7 cellular contexts compared by ENCODE assay signal in genomic region chr11:65434667-65435179, GRCh38. TPM values are rescaled to one million over a fixed set of nuclear protein-coding genes. Genes with fewer than 3 reads are reported as not detected.
DNase-seq lines count a peak whose midpoint lies in the region; ATAC-seq and TF ChIP-seq lines count a peak whose summit lies in the region.

No MANE protein-coding gene starts in this region.

- WGBS in IMR-90 (ENCODE audit: extremely low coverage in 2 of 2, insufficient read length in 1 of 2), 2 experiments = 90% methylated on average over 2 of the region's 4 CpGs; no CpG with 5 or more reads in 1 of the 2 experiments

- ATAC-seq in IMR-90 (ENCODE audit: low read depth) (no peak), T-helper 17 cell (no peak), GM21717 (IDR thresholded peaks at IDR 0.05; ENCODE audit: unreplicated experiment) (no peak)

- peak overlapping the region; percentile 83 for H3K27ac Mint-ChIP-seq in T-helper 17 cell

- TF ChIP-seq POLR2A in IMR-90 (IDR thresholded peaks at IDR 0.05; ENCODE audit: low read depth, low read length) = no peak

- BruUV-seq in IMR-90 (replicated peaks; lab: Mats Ljungman, UMichigan) = no TSS peak

- peaks cover 3% of the 10 kb centered on the region for H3K36me3 Mint-ChIP-seq in T-helper 17 cell (ENCODE audit: low read depth)

- no peak overlapping the region for H2AK5ac ChIP-seq in IMR-90 (ENCODE audit: low read depth, low read length)

- no peak overlapping the region for H3K4ac ChIP-seq in IMR-90 (ENCODE audit: low read depth, low read length)

- no peak overlapping the region for H3K18ac ChIP-seq in IMR-90 (ENCODE audit: low read depth, low read length)

- intact Hi-C loops in IMR-90 (cut with micrococcal nuclease) = loop anchor here (5.0 kb wide), 1 partner anchor 78 kb away; no protein-coding TSS in a partner anchor

- no peak overlapping the region for H3K56ac ChIP-seq in IMR-90 (ENCODE audit: extremely low read depth, insufficient read depth, low read length)

- no peak for TF ChIP-seq RAD21 in IMR-90 (IDR thresholded peaks at IDR 0.05; ENCODE audit: low read length)

- POLR2A ChIA-PET in IMR-90 (lab: Charles Lee; ENCODE audit: unreplicated experiment) = no interaction called here

- H4K20me1 ChIP-seq in IMR-90 (ENCODE audit: insufficient read depth, low read length) = peaks cover 96% of the 10 kb centered on the region
- peaks cover 19% of the 10 kb centered on the region for H4K20me1 ChIP-seq in fibroblast of lung (ENCODE audit: control insufficient read depth, extremely low read depth, insufficient read depth, low read length)

- H3K4me2 ChIP-seq in IMR-90 (ENCODE audit: low read depth, low read length) = peak overlapping the region; percentile 52
- peak overlapping the region; percentile 60 for H3K4me2 ChIP-seq in fibroblast of lung (ENCODE audit: extremely low read depth, insufficient read depth, low read length)
- peak overlapping the region; percentile 82 for H3K4me2 ChIP-seq in skeletal muscle satellite cell (ENCODE audit: low read length)

- H3K4me1 Mint-ChIP-seq in T-helper 17 cell = peaks cover 63% of the 10 kb centered on the region

- H3K9ac ChIP-seq in IMR-90 (ENCODE audit: low read depth, low read length) = peak overlapping the region; percentile 47
- H3K9ac ChIP-seq in fibroblast of lung (ENCODE audit: insufficient read depth, low read length) = no peak overlapping the region
- peak overlapping the region; percentile 44 for H3K9ac ChIP-seq in skeletal muscle satellite cell (ENCODE audit: low read depth, low read length)

- no peaks in the 10 kb centered on the region for H3K27me3 ChIP-seq in IMR-90 (ENCODE audit: control insufficient read depth, insufficient read depth, low read length)
- no peaks in the 10 kb centered on the region for H3K27me3 ChIP-seq in fibroblast of lung (ENCODE audit: control insufficient read depth, insufficient read depth, low read length)
- no peaks in the 10 kb centered on the region for H3K27me3 ChIP-seq in skeletal muscle satellite cell (ENCODE audit: control insufficient read depth, insufficient read depth, low read length)

- peaks cover 2% of the 10 kb centered on the region; the same call in 1 of the 2 replicates for H3K4me1 ChIP-seq in IMR-90 (ENCODE audit: control insufficient read depth, insufficient read depth, low read length)
- peaks cover 5% of the 10 kb centered on the region for H3K4me1 ChIP-seq in fibroblast of lung (ENCODE audit: control insufficient read depth, extremely low read depth, insufficient read depth, low read length)
- peaks cover 31% of the 10 kb centered on the region for H3K4me1 ChIP-seq in skeletal muscle satellite cell (ENCODE audit: control insufficient read depth, insufficient read depth, low read length)

- H4K8ac ChIP-seq in IMR-90 (ENCODE audit: low read depth in 2 of 2, low read length in 2 of 2) = no peak overlapping the region

- no peak overlapping the region for H2BK20ac ChIP-seq in IMR-90 (ENCODE audit: low read depth, low read length)

- peaks cover 45% of the 10 kb centered on the region for H3K36me3 ChIP-seq in IMR-90 (ENCODE audit: control insufficient read depth, insufficient read depth, low read length)
- H3K36me3 ChIP-seq in fibroblast of lung (ENCODE audit: control insufficient read depth, insufficient read depth, low read length) = peaks cover 29% of the 10 kb centered on the region
- H3K36me3 ChIP-seq in skeletal muscle satellite cell (ENCODE audit: insufficient read depth, low read length) = peaks cover 57% of the 10 kb centered on the region

- H2AFZ ChIP-seq in IMR-90 (replicated peaks; ENCODE audit: low read length, poor library complexity) (no peak overlapping the region), fibroblast of lung (ENCODE audit: low read length) (no peak overlapping the region)

- H4K5ac ChIP-seq in IMR-90 (ENCODE audit: low read depth, low read length) = no peak overlapping the region

- no peak overlapping the region for H3K4me3 Mint-ChIP-seq in T-helper 17 cell

- H3K9me3 ChIP-seq in IMR-90 (ENCODE audit: control insufficient read depth, insufficient read depth, low read length) (no peaks in the 10 kb centered on the region), T-helper 17 cell (ENCODE audit: control insufficient read depth, low read length, poor library complexity, severe bottlenecking) (no peaks in the 10 kb centered on the region), fibroblast of lung (ENCODE audit: control insufficient read depth, insufficient read depth, low read depth, low read length) (no peaks in the 10 kb centered on the region), skeletal muscle satellite cell (replicated peaks; ENCODE audit: low read length) (no peaks in the 10 kb centered on the region)

- H3K23ac ChIP-seq in IMR-90 (ENCODE audit: low read depth, low read length) = no peak overlapping the region

- H3K14ac ChIP-seq in IMR-90 (replicated peaks; ENCODE audit: low read depth, low read length) = no peak overlapping the region

- H3K9me1 ChIP-seq in IMR-90 (ENCODE audit: insufficient read depth, low read length) = no peaks in the 10 kb centered on the region; the same call in 1 of the 2 replicates

- CTCF ChIA-PET in IMR-90 (lab: Yijun Ruan, JAX) = no interaction called here

- H3K27me3 Mint-ChIP-seq in T-helper 17 cell = no peaks in the 10 kb centered on the region

- peaks cover 97% of the 10 kb centered on the region for H3K79me2 ChIP-seq in fibroblast of lung (ENCODE audit: control insufficient read depth, insufficient read depth, low read length)

- no peak overlapping the region for H2BK15ac ChIP-seq in IMR-90 (ENCODE audit: low read depth, low read length)

- H3K27ac ChIP-seq in IMR-90 (ENCODE audit: insufficient read depth, low read length) (no peak overlapping the region), fibroblast of lung (ENCODE audit: insufficient read depth, low read length) (peak overlapping the region; percentile 35)

- in situ Hi-C loops in IMR-90 (cut with MboI; ENCODE audit: low sequenced_read_pairs) = no loop called here

- H3K4me3 ChIP-seq in IMR-90 (ENCODE audit: insufficient read depth, low read depth, low read length) (no peak overlapping the region; the same call in 1 of the 2 replicates), fibroblast of lung (replicated peaks in 1 of 4; ENCODE audit: control extremely low read depth in 1 of 4, insufficient read depth in 1 of 4, low read depth in 3 of 4, low read length in 4 of 4) (peak overlapping the region in 3 of 4 experiments; percentile 2 to 44 (median 4)), skeletal muscle satellite cell (ENCODE audit: low read length) (peak overlapping the region; percentile 39)

- no peak overlapping the region for H2BK120ac ChIP-seq in IMR-90 (ENCODE audit: low read depth, low read length)

- H2AK9ac ChIP-seq in IMR-90 (replicated peaks; ENCODE audit: low read depth, low read length, poor library complexity) = no peak overlapping the region

- no peak overlapping the region for H4K91ac ChIP-seq in IMR-90 (ENCODE audit: insufficient read depth, low read depth, low read length)

- no peak overlapping the region for H2BK5ac ChIP-seq in IMR-90 (ENCODE audit: low read depth, low read length, poor library complexity, severe bottlenecking)

- dilution Hi-C loops in IMR-90 (cut with HindIII; ENCODE audit: low sequenced_read_pairs, unreplicated experiment) = no loop called here

- peaks cover 8 to 51% of the 10 kb centered on the region in 2 experiments; a peak in 3 of 4 replicates for H3K79me1 ChIP-seq in IMR-90 (ENCODE audit: low read depth in 1 of 2, low read length in 2 of 2)

- no peak for TF ChIP-seq CTCF in IMR-90 (conservative IDR thresholded peaks at IDR 0.05; ENCODE audit: low read depth, low read length)
- no peak for TF ChIP-seq CTCF in fibroblast of lung (conservative IDR thresholded peaks at IDR 0.05 in 1 of 2, IDR thresholded peaks at IDR 0.05 in 1 of 2; ENCODE audit: low read depth in 1 of 2, low read length in 2 of 2)

- DNase-seq in IMR-90 (peak; percentile 38), T-helper 17 cell (no peak), fibroblast of lung (ENCODE audit: low read depth in 2 of 2) (peak in 1 of 2 donors; percentile 45), foreskin melanocyte (no peak), NCI-H1694 treated with DMSO at 0.1 percent for 48 hours (lab: John Stamatoyannopoulos, UW) (no peak)

TF ChIP-seq in IMR-90, 13 proteins besides CTCF, POLR2A, EP300 and RAD21 (continues in another document):
- TF ChIP-seq FOS (IDR thresholded peaks at IDR 0.05; ENCODE audit: low read depth, low read length) = no peak
- TF ChIP-seq MAZ (IDR thresholded peaks at IDR 0.05; ENCODE audit: borderline replicate concordance, low read depth, low read length) = no peak

RNA-seq across cellular contexts. Expression of gene NEAT1, which starts 12.1 kb away (rescaled TPM):
- 30.1 and 38.0 TPM in 2 replicates for total RNA-seq in IMR-90 (2012; rRNA removed)
- 56.3 and 114 TPM in 2 replicates for polyA plus RNA-seq in IMR-90 (2012; rRNA removed)
- 12.5 and 21.1 TPM in 2 replicates for polyA plus RNA-seq in IMR-90 (2012; cell fraction: cytosol; rRNA removed)
- polyA plus RNA-seq in IMR-90 (2012; cell fraction: nucleus; rRNA removed; ENCODE audit: low replicate concordance) = 237 and 1,050 TPM in 2 replicates
- 100 to 1,000 TPM; 554 to 555 TPM for total RNA-seq in T-helper 17 cell
- 177 and 299 TPM in 2 replicates for total RNA-seq in fibroblast of lung
- 40.6 and 40.9 TPM in 2 replicates for polyA plus RNA-seq in fibroblast of lung
- polyA plus RNA-seq in fibroblast of lung (2012) = 140 and 151 TPM in 2 replicates
- 61.4 and 179 TPM in 2 replicates for polyA minus RNA-seq in fibroblast of lung (ENCODE audit: low replicate concordance)
- 147 and 206 TPM in 2 replicates for total RNA-seq in skeletal muscle satellite cell (2012; rRNA removed)

RNA-seq across cellular contexts. Expression of gene FRMD8, which starts 48.3 kb away (rescaled TPM):
- total RNA-seq in IMR-90 (2012; rRNA removed) (10.8 and 11.3 TPM in 2 replicates), T-helper 17 cell (10 to 100 TPM; 29.2 to 37.5 TPM), fibroblast of lung (14.9 and 17.5 TPM in 2 replicates)
- polyA plus RNA-seq in IMR-90 (2012; rRNA removed) (19.8 and 22.5 TPM in 2 replicates), fibroblast of lung (13.7 and 15.3 TPM in 2 replicates)
- 30.0 and 36.2 TPM in 2 replicates for polyA plus RNA-seq in IMR-90 (2012; cell fraction: cytosol; rRNA removed)
- polyA plus RNA-seq in IMR-90 (2012; cell fraction: nucleus; rRNA removed; ENCODE audit: low replicate concordance) = 33.2 and 66.1 TPM in 2 replicates
- polyA plus RNA-seq in fibroblast of lung (2012) = 15.2 and 15.4 TPM in 2 replicates
- polyA minus RNA-seq in fibroblast of lung (ENCODE audit: low replicate concordance) = 26.4 and 28.1 TPM in 2 replicates
- total RNA-seq in skeletal muscle satellite cell (2012; rRNA removed) = 40.3 and 51.8 TPM in 2 replicates

RNA-seq across cellular contexts. Expression of gene SLC25A45, which starts 52.3 kb away (rescaled TPM):
- total RNA-seq in IMR-90 (2012; rRNA removed) (0.56 and 0.72 TPM in 2 replicates), T-helper 17 cell (10 to 100 TPM; 57.7 to 61.6 TPM), fibroblast of lung (1.0 and 1.5 TPM in 2 replicates)
- polyA plus RNA-seq in IMR-90 (2012; rRNA removed) (1.2 and 1.3 TPM in 2 replicates), fibroblast of lung (0.50 and 0.52 TPM in 2 replicates)
- polyA plus RNA-seq in IMR-90 (2012; cell fraction: cytosol; rRNA removed) = 0.69 and 1.5 TPM in 2 replicates
- 5.8 and 7.2 TPM in 2 replicates for polyA plus RNA-seq in IMR-90 (2012; cell fraction: nucleus; rRNA removed; ENCODE audit: low replicate concordance)
- 0.98 and 1.0 TPM in 2 replicates for polyA plus RNA-seq in fibroblast of lung (2012)
- 0.85 and 1.8 TPM in 2 replicates for polyA minus RNA-seq in fibroblast of lung (ENCODE audit: low replicate concordance)
- 1.3 and 2.0 TPM in 2 replicates for total RNA-seq in skeletal muscle satellite cell (2012; rRNA removed)

Comparison
In these comparisons a context has a peak if more than half of its experiments do, and no peak if none do; other contexts are left out.
1. RNA of gene SLC25A45, which starts 52.3 kb away (total RNA-seq): 57.7 to 61.6 TPM in T-helper 17 cell; 1.0 to 1.5 TPM in fibroblast of lung and 0.56 to 0.72 TPM in IMR-90; every median in the first group is over 10 times any median in the second.
2. Peak in every context shown above with its lines, with median percentiles within 50 percentile points of each other: H3K4me2 ChIP-seq.